In genomic region chr12:54379401-54380201, GRCh38 we compare ENCODE assay signal across 1 cellular context.
TF ChIP-seq lines count a peak whose summit lies in the region.

No MANE protein-coding gene starts in this region.

TF ChIP-seq in HepG2, 621 proteins besides CTCF, POLR2A, EP300 and RAD21 (continued from another document):
- TF ChIP-seq ZNF318 (CRISPR knock-in tag; IDR thresholded peaks at IDR 0.05) (no peak), ZBTB38 (CRISPR knock-in tag; IDR thresholded peaks at IDR 0.05) (no peak), ZBTB7B (CRISPR knock-in tag; IDR thresholded peaks at IDR 0.05) (peak; percentile 74; the same call in 1 of the 2 replicates)
